ENCODE assay signal across 8 cellular contexts in the genomic region with DNA sequence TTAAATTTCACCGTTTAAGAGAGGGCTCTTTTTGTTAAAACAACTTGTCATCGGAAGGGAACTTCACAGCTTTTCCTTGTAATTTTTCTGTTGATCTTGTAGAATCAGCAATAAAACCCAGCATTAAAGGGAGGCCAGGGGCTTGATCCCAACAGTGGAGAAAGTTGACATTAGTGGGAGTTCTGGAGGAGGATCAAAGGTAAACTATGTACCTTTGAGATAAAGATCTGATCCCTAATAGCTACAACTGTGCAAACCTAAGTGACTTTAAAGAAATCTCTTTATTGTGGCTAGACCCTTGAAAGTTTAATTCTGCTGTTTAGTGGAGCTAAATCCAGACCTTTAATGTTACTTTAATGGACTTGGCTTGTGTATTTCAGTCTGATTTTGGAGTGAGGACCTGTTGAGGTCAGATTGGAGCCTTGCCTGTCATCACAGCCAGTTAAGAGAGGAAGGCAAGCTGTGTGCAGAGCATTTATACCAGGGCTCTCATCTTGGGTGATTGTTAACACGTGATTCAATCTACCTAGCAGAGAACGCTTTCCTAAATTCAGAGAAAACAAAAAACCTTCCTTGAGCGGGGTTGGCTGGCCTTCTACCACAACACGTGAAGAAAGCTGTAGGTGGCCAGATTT. TPM values are rescaled to one million over a fixed set of nuclear protein-coding genes. Genes with fewer than 3 reads are reported as not detected.
DNase-seq lines count a peak whose midpoint lies in the region; ATAC-seq, FAIRE-seq and TF ChIP-seq lines count a peak whose summit lies in the region.

No MANE protein-coding gene starts in this region.

- FAIRE-seq in astrocyte (lab: Jason Lieb, UNC) = no peak

- H3K36me3 ChIP-seq in HUES64 (ENCODE audit: insufficient read depth, low read length) = no peaks in the 10 kb centered on the region
- no peaks in the 10 kb centered on the region for H3K36me3 ChIP-seq in astrocyte (ENCODE audit: insufficient read depth, low read length)

- H3K9me3 ChIP-seq in HUES64 (ENCODE audit: insufficient read depth, low read depth, low read length) (no peaks in the 10 kb centered on the region), astrocyte (ENCODE audit: insufficient read depth, low read depth, low read length) (no peaks in the 10 kb centered on the region)

- no peak overlapping the region for H2AFZ ChIP-seq in astrocyte (ENCODE audit: low read depth, low read length)

- H3K27me3 ChIP-seq in HUES64 (ENCODE audit: insufficient read depth, low read length) (peaks cover 24% of the 10 kb centered on the region), astrocyte (ENCODE audit: insufficient read depth, low read length) (no peaks in the 10 kb centered on the region)

- H3K4me1 Mint-ChIP-seq in CD14-positive monocyte (peaks cover 38% of the 10 kb centered on the region), astrocyte (ENCODE audit: low read depth, unreplicated experiment) (no peaks in the 10 kb centered on the region), naive B cell (peaks cover 19 to 45% (median 24%) of the 10 kb centered on the region in 3 donors)

- H4K20me1 ChIP-seq in astrocyte (ENCODE audit: insufficient read depth, low read length) = no peaks in the 10 kb centered on the region

- 14% methylated on average over 3 of the region's 6 CpGs for WGBS in HUES64

- H3K9me3 Mint-ChIP-seq in CD14-positive monocyte (peaks cover 0 to 18% (median 1%) of the 10 kb centered on the region in 7 donors), astrocyte (ENCODE audit: unreplicated experiment) (no peaks in the 10 kb centered on the region), naive B cell (peaks cover 0 to 4% (median 0%) of the 10 kb centered on the region in 7 donors)

- H3K4me3 ChIP-seq in HUES64 (ENCODE audit: low read length) (peak overlapping the region; percentile 64), astrocyte (ENCODE audit: insufficient read depth, low read depth, low read length) (no peak overlapping the region)

- H3K4me2 ChIP-seq in astrocyte (ENCODE audit: low read length) = peak overlapping the region; percentile 94

- 0 out of 2 replicates have a peak overlapping the region, but pooled peaks have one; percentile 47 for H3K9ac ChIP-seq in HUES64 (ENCODE audit: low read depth, low read length)
- H3K9ac ChIP-seq in astrocyte (ENCODE audit: low read length) = peak overlapping the region; percentile 73

- no peak for DNase-seq in CD14-positive monocyte (ENCODE audit: low spot score)
- no peak for DNase-seq in astrocyte (ENCODE audit: low read depth)
- no peak for DNase-seq in naive B cell
- DNase-seq in NCI-H1417 treated with DMSO at 0.1 percent for 48 hours (lab: John Stamatoyannopoulos, UW) = no peak
- DNase-seq in NCI-H510A (lab: John Stamatoyannopoulos, UW) = no peak
- DNase-seq in midbrain (lab: John Stamatoyannopoulos, UW) = no peak

- H3K27me3 Mint-ChIP-seq in CD14-positive monocyte (ENCODE audit: low read depth in 3 of 3) (peaks cover 0 to 4% (median 1%) of the 10 kb centered on the region in 3 donors), astrocyte (ENCODE audit: low read depth, unreplicated experiment) (peaks cover 4% of the 10 kb centered on the region), naive B cell (no peaks in the 10 kb centered on the region)

- H3K27ac ChIP-seq in HUES64 (ENCODE audit: low read depth, low read length) (no peak overlapping the region), astrocyte (ENCODE audit: low read depth, low read length) (no peak overlapping the region)

- intact Hi-C loops in CD14-positive monocyte (cut with micrococcal nuclease) = loop anchor here (5.0 to 10.0 kb wide), 2 partner anchors 40 to 58 kb away; no protein-coding TSS in a partner anchor

- H3K36me3 Mint-ChIP-seq in CD14-positive monocyte (peaks cover 6 to 10% of the 10 kb centered on the region in 2 donors), astrocyte (ENCODE audit: low read depth, unreplicated experiment) (no peaks in the 10 kb centered on the region), naive B cell (no peaks in the 10 kb centered on the region)

- no peaks in the 10 kb centered on the region for H3K79me2 ChIP-seq in astrocyte (ENCODE audit: insufficient read depth, low read length)

- H3K4me3 Mint-ChIP-seq in CD14-positive monocyte = peak overlapping the region; percentile 98
- H3K4me3 Mint-ChIP-seq in astrocyte (ENCODE audit: unreplicated experiment) = peak overlapping the region; percentile 86
- H3K4me3 Mint-ChIP-seq in naive B cell = peak overlapping the region; percentile 93 to 99 (median 98)

- H3K27ac Mint-ChIP-seq in CD14-positive monocyte (peak overlapping the region; percentile 93 to 98 (median 96)), astrocyte (ENCODE audit: unreplicated experiment) (no peak overlapping the region), naive B cell (peak overlapping the region; percentile 90 to 99 (median 98))

- H3K4me1 ChIP-seq in HUES64 (ENCODE audit: insufficient read depth, low read length) (peaks cover 33% of the 10 kb centered on the region), astrocyte (ENCODE audit: insufficient read depth, low read length) (peaks cover 9% of the 10 kb centered on the region)

- no peak for ATAC-seq in naive B cell (ENCODE audit: low read depth in 2 of 2)
- ATAC-seq in HG03378 (IDR thresholded peaks at IDR 0.05; ENCODE audit: unreplicated experiment) = no peak

- TF ChIP-seq CTCF in CD14-positive monocyte (IDR thresholded peaks at IDR 0.05) = no peak
- TF ChIP-seq CTCF in astrocyte (IDR thresholded peaks at IDR 0.05; ENCODE audit: insufficient read depth, low read depth, low read length) = no peak

RNA-seq across cellular contexts. Expression of a gene that starts 1.7 kb away (rescaled TPM):
- polyA plus RNA-seq in CD14-positive monocyte (10 to 100 TPM; 20.8 to 39.7 TPM), naive B cell (ENCODE audit: low read depth in 6 of 6) (10 to 100 TPM; 15.4 to 29.9 (median 19.7) TPM)
- polyA plus RNA-seq in HUES64 (2013, experiment 1 of 2) = 7.4 TPM
- polyA plus RNA-seq in HUES64 (2013, experiment 2 of 2) = 9.7 TPM
- total RNA-seq in astrocyte = 4.7 and 5.3 TPM in 2 replicates
